Comparison of ENCODE assay signal across 8 cellular contexts in the genomic region with DNA sequence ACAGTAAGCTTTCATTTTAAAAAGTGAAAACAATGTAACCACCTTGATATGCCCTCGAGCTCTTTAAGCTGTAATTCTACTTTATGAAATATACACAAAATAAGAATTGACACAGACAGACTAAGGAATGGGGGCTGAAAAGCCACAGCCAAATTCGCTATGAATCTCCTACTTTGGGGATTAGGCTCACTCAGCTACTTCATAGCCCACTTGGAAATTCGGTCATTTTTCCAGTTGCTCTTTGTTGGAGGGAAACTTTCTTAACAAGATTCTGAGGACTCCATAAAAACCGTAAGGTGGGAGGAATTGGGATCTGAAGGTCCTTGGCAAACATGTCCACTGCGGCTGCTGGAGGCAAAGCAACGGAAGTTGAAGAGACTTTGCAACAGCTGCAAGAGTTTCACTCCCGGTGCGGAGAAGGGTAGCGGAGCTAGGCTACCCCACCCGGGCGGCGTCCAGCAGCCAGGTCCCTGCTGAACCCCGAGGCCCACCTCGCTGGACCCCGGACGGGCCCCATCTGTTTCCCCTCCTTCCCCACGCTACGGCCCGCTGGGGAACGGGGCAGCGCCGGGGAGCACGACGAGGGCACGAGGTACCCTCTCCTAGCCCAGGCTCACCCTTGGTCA. TPM values are rescaled to one million over a fixed set of nuclear protein-coding genes. Genes with fewer than 3 reads are reported as not detected.
A peak's percentile ranks its signal among the peaks of the same experiment; 100 is the strongest.
DNase-seq lines count a peak whose midpoint lies in the region; ATAC-seq, FAIRE-seq and TF ChIP-seq lines count a peak whose summit lies in the region.

No MANE protein-coding gene starts in this region.

- ATAC-seq in HG02852 (IDR thresholded peaks at IDR 0.05; ENCODE audit: unreplicated experiment): peak; percentile 22

- intact Hi-C loops in OCI-LY7 (cut with micrococcal nuclease; ENCODE audit: unreplicated experiment): loop anchor here (1.0 to 2.0 kb wide), 2 partner anchors 14 to 119 kb away; a partner anchor contains a TSS

- H3K27me3 ChIP-seq in astrocyte (ENCODE audit: insufficient read depth, low read length): no peaks in the 10 kb centered on the region

- peak overlapping the region; percentile 21 for H3K27ac Mint-ChIP-seq in astrocyte (ENCODE audit: unreplicated experiment)
- peak overlapping the region; percentile 73 to 95 (median 83) for H3K27ac Mint-ChIP-seq in immature natural killer cell

- POLR2A ChIA-PET in OCI-LY7 (lab: Charles Lee): interaction anchor here (0.5 to 1.9 kb wide), 4 partner anchors 9 to 154 kb away, joined by 3 to 5 read pairs (median 4); a partner anchor contains a TSS

- CTCF ChIA-PET in OCI-LY7 (lab: Charles Lee; ENCODE audit: unreplicated experiment): no interaction called here

- BruUV-seq in OCI-LY7 (replicated peaks; lab: Mats Ljungman, UMichigan): no TSS peak

- H3K4me3 Mint-ChIP-seq in astrocyte (ENCODE audit: unreplicated experiment): peak overlapping the region; percentile 94
- peak overlapping the region; percentile 87 to 93 (median 90) for H3K4me3 Mint-ChIP-seq in immature natural killer cell

- no peak for FAIRE-seq in astrocyte (lab: Jason Lieb, UNC)

- H3K4me2 ChIP-seq in OCI-LY7 (ENCODE audit: low read length) (peak overlapping the region; percentile 92), astrocyte (ENCODE audit: low read length) (peak overlapping the region; percentile 95)

- H4K20me1 ChIP-seq in OCI-LY7 (ENCODE audit: insufficient read depth, low read length) (no peaks in the 10 kb centered on the region), astrocyte (ENCODE audit: insufficient read depth, low read length) (peaks cover 17% of the 10 kb centered on the region)

- H3K27me3 Mint-ChIP-seq in astrocyte (ENCODE audit: low read depth, unreplicated experiment) (no peaks in the 10 kb centered on the region), immature natural killer cell (ENCODE audit: low read depth in 3 of 3) (peaks cover 3 to 7% (median 4%) of the 10 kb centered on the region in 3 donors)

- H3K36me3 Mint-ChIP-seq in astrocyte (ENCODE audit: low read depth, unreplicated experiment) (peaks cover 2% of the 10 kb centered on the region), immature natural killer cell (peaks cover 0 to 5% (median 4%) of the 10 kb centered on the region in 3 donors)

- H3K4me3 ChIP-seq in OCI-LY7 (ENCODE audit: low read depth, low read length, poor library complexity, severe bottlenecking): peak overlapping the region; percentile 94
- peak overlapping the region; percentile 94 for H3K4me3 ChIP-seq in astrocyte (ENCODE audit: insufficient read depth, low read depth, low read length)

- peaks cover 27% of the 10 kb centered on the region for H3K4me1 ChIP-seq in OCI-LY7 (ENCODE audit: insufficient read depth, low read length, poor library complexity, severe bottlenecking)
- H3K4me1 ChIP-seq in astrocyte (ENCODE audit: insufficient read depth, low read length): peaks cover 11% of the 10 kb centered on the region

- peak overlapping the region; percentile 84 for H3K9ac ChIP-seq in astrocyte (ENCODE audit: low read length)

- H3K9me3 ChIP-seq in OCI-LY7 (ENCODE audit: low read length) (no peaks in the 10 kb centered on the region), astrocyte (ENCODE audit: insufficient read depth, low read depth, low read length) (no peaks in the 10 kb centered on the region)

- H3K9me3 Mint-ChIP-seq in astrocyte (ENCODE audit: unreplicated experiment): no peaks in the 10 kb centered on the region
- no peaks in the 10 kb centered on the region for H3K9me3 Mint-ChIP-seq in immature natural killer cell

- peak overlapping the region; percentile 6 for H3K27ac ChIP-seq in OCI-LY7 (ENCODE audit: low read depth, low read length, poor library complexity, severe bottlenecking)
- H3K27ac ChIP-seq in astrocyte (ENCODE audit: low read depth, low read length): peak overlapping the region; percentile 45

- H3K9me2 ChIP-seq in OCI-LY7 (ENCODE audit: insufficient read depth, low read length): no peaks in the 10 kb centered on the region

- H2AFZ ChIP-seq in OCI-LY7 (ENCODE audit: low read length): peak overlapping the region; percentile 70; the same call in 1 of the 2 replicates
- peak overlapping the region; percentile 84 for H2AFZ ChIP-seq in astrocyte (ENCODE audit: low read depth, low read length)

- TF ChIP-seq CTCF in OCI-LY7 (conservative IDR thresholded peaks at IDR 0.05; ENCODE audit: low read length) (no peak), astrocyte (IDR thresholded peaks at IDR 0.05; ENCODE audit: insufficient read depth, low read depth, low read length) (no peak)

- peaks cover 6% of the 10 kb centered on the region for H3K4me1 Mint-ChIP-seq in astrocyte (ENCODE audit: low read depth, unreplicated experiment)
- peaks cover 29 to 31% of the 10 kb centered on the region in 2 donors for H3K4me1 Mint-ChIP-seq in immature natural killer cell

- peaks cover 10% of the 10 kb centered on the region; the same call in 1 of the 2 replicates for H3K36me3 ChIP-seq in OCI-LY7 (ENCODE audit: insufficient read depth, low read length)
- H3K36me3 ChIP-seq in astrocyte (ENCODE audit: insufficient read depth, low read length): no peaks in the 10 kb centered on the region

- peak; percentile 98 for DNase-seq in DMS 273 (lab: John Stamatoyannopoulos, UW; ENCODE audit: unreplicated experiment)
- no peak for DNase-seq in DMS 273 treated with DMSO at 0.1 percent for 48 hours (lab: John Stamatoyannopoulos, UW)
- DNase-seq in OCI-LY7 (ENCODE audit: low spot score): peak; percentile 59
- peak; percentile 7 for DNase-seq in astrocyte (ENCODE audit: low read depth)
- peak in 2 of 3 donors; percentile 25 to 27 for DNase-seq in immature natural killer cell
- DNase-seq in stimulated activated CD4-positive, alpha-beta T cell treated with anti-CD3 and anti-CD28 coated beads, Interleukin-2, amount 100 ng/mL, for 24 hours: peak; percentile 34 to 39
- DNase-seq in ureter (ENCODE audit: low spot score): no peak

- H3K79me2 ChIP-seq in OCI-LY7 (ENCODE audit: insufficient read depth, low read depth, low read length) (peaks cover 9% of the 10 kb centered on the region), astrocyte (ENCODE audit: insufficient read depth, low read length) (peaks cover 43% of the 10 kb centered on the region)

RNA-seq across cellular contexts. Expression of a gene that starts 0.6 kb away (rescaled TPM):
- total RNA-seq in OCI-LY7 (2014; rRNA removed; shearing (Covaris generic)): 21.5 and 25.2 TPM in 2 replicates
- 38.6 and 47.6 TPM in 2 replicates for total RNA-seq in OCI-LY7 (2022)
- total RNA-seq in astrocyte: 19.0 and 28.9 TPM in 2 replicates
- 10 to 100 TPM; 39.3 to 58.0 (median 47.3) TPM for polyA plus RNA-seq in immature natural killer cell
- total RNA-seq in ureter: 29.6 TPM

RNA-seq across cellular contexts. Expression of a gene that starts 8.9 kb away (rescaled TPM):
- total RNA-seq in OCI-LY7 (2014; rRNA removed; shearing (Covaris generic)): not detected in 2 replicates
- total RNA-seq in OCI-LY7 (2022): not detected in 2 replicates
- not detected in 2 replicates for total RNA-seq in astrocyte
- polyA plus RNA-seq in immature natural killer cell: not detected
- total RNA-seq in ureter: 0.42 TPM

RNA-seq across cellular contexts. Expression of a gene that starts 12.9 kb away (rescaled TPM):
- total RNA-seq in OCI-LY7 (2014; rRNA removed; shearing (Covaris generic)): 4.8 and 5.0 TPM in 2 replicates
- total RNA-seq in OCI-LY7 (2022) (19.1 and 19.6 TPM in 2 replicates), astrocyte (32.4 and 37.3 TPM in 2 replicates), ureter (22.0 TPM)
- polyA plus RNA-seq in immature natural killer cell: 10 to 100 TPM in 1 of 3 donors, 1 to 10 TPM in 2; 6.3 to 10.3 (median 7.8) TPM

Comparison
In these comparisons a context has a peak if more than half of its experiments do, and no peak if none do; other contexts are left out.
1. DNase-seq: peak in DMS 273 (single experiment), OCI-LY7 (single experiment), astrocyte (single experiment), immature natural killer cell (2 of 3) and stimulated activated CD4-positive, alpha-beta T cell treated with anti-CD3 and anti-CD28 coated beads, Interleukin-2, amount 100 ng/mL, for 24 hours (2 of 2); none in DMS 273 treated with DMSO at 0.1 percent for 48 hours (single experiment) and ureter (single experiment).